In the genomic region with DNA sequence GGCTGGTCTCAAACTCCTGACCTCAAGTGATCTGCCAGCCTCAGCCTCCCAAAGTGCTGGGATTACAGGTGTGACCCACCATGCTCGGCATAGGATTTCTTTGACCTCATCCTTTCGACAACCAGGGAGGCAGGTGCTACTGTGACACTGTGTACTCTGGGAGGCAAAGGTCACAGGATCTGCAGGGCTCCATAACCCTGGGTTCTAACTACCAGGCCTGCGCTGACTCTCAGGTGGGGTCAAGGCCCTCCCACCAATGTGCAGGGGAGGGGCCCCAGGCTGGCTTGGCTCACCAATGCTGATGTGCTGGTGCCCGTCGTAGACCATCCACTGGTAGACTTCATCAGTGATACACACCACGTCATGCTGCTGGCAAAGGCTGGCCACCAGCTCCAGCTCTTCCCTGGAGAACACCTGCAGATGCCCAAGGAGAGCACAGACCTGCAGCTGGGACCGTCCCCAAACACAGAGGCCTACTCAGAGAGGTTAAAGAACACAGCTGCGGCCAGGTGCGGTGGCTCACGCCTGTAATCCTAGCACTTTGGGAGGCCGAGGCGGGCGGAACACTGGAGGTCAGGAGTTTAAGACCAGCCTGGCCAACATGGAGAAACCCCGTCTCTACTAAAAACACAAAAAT, we compare ENCODE assay signal across 1 cellular context.
TF ChIP-seq lines count a peak whose summit lies in the region.

No MANE protein-coding gene starts in this region.

TF ChIP-seq in HepG2, 621 proteins besides CTCF, POLR2A, EP300 and RAD21:
- no peak for TF ChIP-seq KLF13 (CRISPR knock-in tag; IDR thresholded peaks at IDR 0.05)
- no peak for TF ChIP-seq NFATC3 (CRISPR knock-in tag; IDR thresholded peaks at IDR 0.05)
- TF ChIP-seq MBNL3 (CRISPR knock-in tag; conservative IDR thresholded peaks at IDR 0.05), result no peak
- TF ChIP-seq NR2C2 (CRISPR knock-in tag; IDR thresholded peaks at IDR 0.05; ENCODE audit: borderline replicate concordance), result no peak
- no peak for TF ChIP-seq PAX8 (CRISPR knock-in tag; IDR thresholded peaks at IDR 0.05; ENCODE audit: borderline replicate concordance)
- no peak for TF ChIP-seq KDM6A (CRISPR knock-in tag; IDR thresholded peaks at IDR 0.05; ENCODE audit: low read depth)
- TF ChIP-seq NR2F6 (IDR thresholded peaks at IDR 0.05), result peak; percentile 29; the same call in 1 of the 2 replicates
- TF ChIP-seq NR2F6 (CRISPR knock-in tag; IDR thresholded peaks at IDR 0.05), result peak; percentile 31; the same call in 1 of the 2 replicates
- no peak for TF ChIP-seq NFIC (IDR thresholded peaks at IDR 0.05; ENCODE audit: low read length)
- TF ChIP-seq, protein P1, sequence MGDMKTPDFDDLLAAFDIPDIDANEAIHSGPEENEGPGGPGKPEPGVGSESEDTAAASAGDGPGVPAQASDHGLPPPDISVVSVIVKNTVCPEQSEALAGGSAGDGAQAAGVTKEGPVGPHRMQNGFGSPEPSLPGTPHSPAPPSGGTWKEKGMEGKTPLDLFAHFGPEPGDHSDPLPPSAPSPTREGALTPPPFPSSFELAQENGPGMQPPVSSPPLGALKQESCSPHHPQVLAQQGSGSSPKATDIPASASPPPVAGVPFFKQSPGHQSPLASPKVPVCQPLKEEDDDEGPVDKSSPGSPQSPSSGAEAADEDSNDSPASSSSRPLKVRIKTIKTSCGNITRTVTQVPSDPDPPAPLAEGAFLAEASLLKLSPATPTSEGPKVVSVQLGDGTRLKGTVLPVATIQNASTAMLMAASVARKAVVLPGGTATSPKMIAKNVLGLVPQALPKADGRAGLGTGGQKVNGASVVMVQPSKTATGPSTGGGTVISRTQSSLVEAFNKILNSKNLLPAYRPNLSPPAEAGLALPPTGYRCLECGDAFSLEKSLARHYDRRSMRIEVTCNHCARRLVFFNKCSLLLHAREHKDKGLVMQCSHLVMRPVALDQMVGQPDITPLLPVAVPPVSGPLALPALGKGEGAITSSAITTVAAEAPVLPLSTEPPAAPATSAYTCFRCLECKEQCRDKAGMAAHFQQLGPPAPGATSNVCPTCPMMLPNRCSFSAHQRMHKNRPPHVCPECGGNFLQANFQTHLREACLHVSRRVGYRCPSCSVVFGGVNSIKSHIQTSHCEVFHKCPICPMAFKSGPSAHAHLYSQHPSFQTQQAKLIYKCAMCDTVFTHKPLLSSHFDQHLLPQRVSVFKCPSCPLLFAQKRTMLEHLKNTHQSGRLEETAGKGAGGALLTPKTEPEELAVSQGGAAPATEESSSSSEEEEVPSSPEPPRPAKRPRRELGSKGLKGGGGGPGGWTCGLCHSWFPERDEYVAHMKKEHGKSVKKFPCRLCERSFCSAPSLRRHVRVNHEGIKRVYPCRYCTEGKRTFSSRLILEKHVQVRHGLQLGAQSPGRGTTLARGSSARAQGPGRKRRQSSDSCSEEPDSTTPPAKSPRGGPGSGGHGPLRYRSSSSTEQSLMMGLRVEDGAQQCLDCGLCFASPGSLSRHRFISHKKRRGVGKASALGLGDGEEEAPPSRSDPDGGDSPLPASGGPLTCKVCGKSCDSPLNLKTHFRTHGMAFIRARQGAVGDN (CRISPR knock-in tag; IDR thresholded peaks at IDR 0.05), result peak; percentile 56
- 0 out of 2 replicates have a peak, but pooled peaks have one; percentile 28 for TF ChIP-seq ATF7-NPFF (CRISPR knock-in tag; IDR thresholded peaks at IDR 0.05; ENCODE audit: low read depth)
